8 cellular contexts compared by ENCODE assay signal in the genomic region with DNA sequence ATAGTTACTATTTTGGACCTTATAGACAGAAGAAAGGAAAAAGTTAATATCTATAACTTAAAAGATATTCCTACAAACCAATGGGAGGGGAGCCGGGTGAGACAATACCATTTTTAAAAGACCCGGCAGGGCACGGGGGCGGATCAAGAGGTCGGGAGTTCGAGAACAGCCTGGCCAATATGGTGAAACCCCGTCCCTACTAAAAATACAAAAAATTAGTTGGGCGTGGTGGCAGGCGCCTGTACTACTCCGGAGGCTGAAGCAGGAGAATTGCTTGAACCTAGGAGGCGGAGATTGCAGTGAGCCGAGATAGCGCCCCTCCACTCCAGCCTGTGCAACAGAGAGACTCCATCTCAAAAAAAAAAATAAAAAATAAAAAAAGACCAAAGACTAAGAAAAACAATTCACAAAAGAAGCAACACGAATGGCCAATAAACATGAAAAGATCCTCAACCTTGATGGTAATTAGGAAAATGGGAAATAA. TPM values are rescaled to one million over a fixed set of nuclear protein-coding genes. Genes with fewer than 3 reads are reported as not detected.
DNase-seq lines count a peak whose midpoint lies in the region; ATAC-seq and TF ChIP-seq lines count a peak whose summit lies in the region.

No MANE protein-coding gene starts in this region.

- H3K4me3 Mint-ChIP-seq in activated T-helper 1 cell treated with anti-CD3 and anti-CD28 coated beads, Interleukin-12 subunit alpha, Interleukin-12 subunit beta, Interleukin-2, Interleukin-4 antibody, amounts not matched to agents 30 ng/mL and 10 ng/mL and 1 ng/mL, durations not matched to agents 14 hours and 24 hours and 36 hours, result peak overlapping the region; percentile 99

- peaks cover 38% of the 10 kb centered on the region for H3K27me3 Mint-ChIP-seq in activated T-helper 1 cell treated with anti-CD3 and anti-CD28 coated beads, Interleukin-12 subunit alpha, Interleukin-12 subunit beta, Interleukin-2, Interleukin-4 antibody, amounts not matched to agents 30 ng/mL and 10 ng/mL and 1 ng/mL, durations not matched to agents 14 hours and 24 hours and 36 hours (ENCODE audit: insufficient read depth)

- peak overlapping the region; percentile 99 for H3K27ac Mint-ChIP-seq in activated T-helper 1 cell treated with anti-CD3 and anti-CD28 coated beads, Interleukin-12 subunit alpha, Interleukin-12 subunit beta, Interleukin-2, Interleukin-4 antibody, amounts not matched to agents 30 ng/mL and 10 ng/mL and 1 ng/mL, durations not matched to agents 14 hours and 24 hours and 36 hours

- 15% methylated on average over 14 of the region's 14 CpGs for WGBS in right lobe of liver (ENCODE audit: insufficient coverage, low coverage, low lambda C conversion rate, missing lambda C conversion rate)
- 43% methylated on average over 14 of the region's 14 CpGs for WGBS in thymus

- POLR2A ChIA-PET in AG04450 (lab: Yijun Ruan, JAX), result no interaction called here

- no peak for TF ChIP-seq POLR2A in right lobe of liver (IDR thresholded peaks at IDR 0.05)

- CTCF ChIA-PET in AG04450 (lab: Charles Lee), result interaction anchor here (1.2 to 1.4 kb wide), 2 partner anchors 73 to 85 kb away, joined by 4 read pairs; no protein-coding TSS in a partner anchor

- H3K36me3 Mint-ChIP-seq in activated T-helper 1 cell treated with anti-CD3 and anti-CD28 coated beads, Interleukin-12 subunit alpha, Interleukin-12 subunit beta, Interleukin-2, Interleukin-4 antibody, amounts not matched to agents 30 ng/mL and 10 ng/mL and 1 ng/mL, durations not matched to agents 14 hours and 24 hours and 36 hours (ENCODE audit: low read depth), result peaks cover 16% of the 10 kb centered on the region

- H3K4me1 Mint-ChIP-seq in activated T-helper 1 cell treated with anti-CD3 and anti-CD28 coated beads, Interleukin-12 subunit alpha, Interleukin-12 subunit beta, Interleukin-2, Interleukin-4 antibody, amounts not matched to agents 30 ng/mL and 10 ng/mL and 1 ng/mL, durations not matched to agents 14 hours and 24 hours and 36 hours (ENCODE audit: low read depth), result peaks cover 34% of the 10 kb centered on the region

- H3K4me3 ChIP-seq in AG04450 (ENCODE audit: low read depth, low read length), result peak overlapping the region; percentile 92
- peak overlapping the region; percentile 87 for H3K4me3 ChIP-seq in HUES6 (ENCODE audit: low read depth, low read length)
- H3K4me3 ChIP-seq in right lobe of liver, result peak overlapping the region; percentile 90 to 98 (median 95)
- peak overlapping the region; percentile 81 for H3K4me3 ChIP-seq in thymus (ENCODE audit: low read length)

- no peak for DNase-seq in AG04450 (ENCODE audit: low read depth, low spot score)
- DNase-seq in activated T-helper 1 cell treated with anti-CD3 and anti-CD28 coated beads, Interleukin-12 subunit alpha, Interleukin-12 subunit beta, Interleukin-2, Interleukin-4 antibody, amounts not matched to agents 30 ng/mL and 10 ng/mL and 1 ng/mL, durations not matched to agents 14 hours and 24 hours and 36 hours (ENCODE audit: low spot score), result no peak
- DNase-seq in right lobe of liver, result no peak
- no peak for DNase-seq in NCI-H524 treated with DMSO at 0.1 percent for 48 hours (lab: John Stamatoyannopoulos, UW)
- DNase-seq in NCI-H82 (lab: John Stamatoyannopoulos, UW), result no peak
- DNase-seq in stimulated activated naive CD4-positive, alpha-beta T cell (lab: John Stamatoyannopoulos, UW), result no peak

- TF ChIP-seq CTCF in AG04450 (IDR thresholded peaks at IDR 0.05; ENCODE audit: low read depth, low read length) (no peak), right lobe of liver (IDR thresholded peaks at IDR 0.05) (no peak)

- intact Hi-C loops in activated T-helper 1 cell treated with anti-CD3 and anti-CD28 coated beads, Interleukin-12 subunit alpha, Interleukin-12 subunit beta, Interleukin-2, Interleukin-4 antibody, amounts not matched to agents 30 ng/mL and 10 ng/mL and 1 ng/mL, durations not matched to agents 14 hours and 24 hours and 36 hours (cut with micrococcal nuclease), result loop anchor here (2.0 to 5.0 kb wide), 3 partner anchors 65 to 374 kb away; a partner anchor contains a TSS
- intact Hi-C loops in right lobe of liver (cut with DNase I), result no loop called here

- H3K9me3 ChIP-seq in AG04450 (ENCODE audit: control insufficient read depth, insufficient read depth, low read length) (peaks cover 3% of the 10 kb centered on the region; the same call in 1 of the 2 replicates), HUES6 (ENCODE audit: control insufficient read depth, insufficient read depth, low read depth, low read length) (peaks cover 12% of the 10 kb centered on the region; the same call in 1 of the 2 replicates), right lobe of liver (no peaks in the 10 kb centered on the region), thymus (ENCODE audit: control insufficient read depth) (no peaks in the 10 kb centered on the region)

- no peak for ATAC-seq in right lobe of liver

- H3K27ac ChIP-seq in AG04450 (ENCODE audit: low read depth, low read length), result no peak overlapping the region
- no peak overlapping the region for H3K27ac ChIP-seq in HUES6 (ENCODE audit: low read depth, low read length)
- H3K27ac ChIP-seq in right lobe of liver, result peak overlapping the region; percentile 73 to 91 (median 74)
- H3K27ac ChIP-seq in thymus (ENCODE audit: low read depth), result no peak overlapping the region

- H3K4me1 ChIP-seq in HUES6 (ENCODE audit: control insufficient read depth, insufficient read depth, low read length) (peaks cover 8% of the 10 kb centered on the region; the same call in 1 of the 2 replicates), right lobe of liver (peaks cover 0 to 27% (median under 1%) of the 10 kb centered on the region in 4 donors), thymus (ENCODE audit: control insufficient read depth, insufficient read depth, low read length) (peaks cover 3% of the 10 kb centered on the region)

- H3K27me3 ChIP-seq in AG04450 (ENCODE audit: control insufficient read depth, insufficient read depth, low read length), result peaks cover 14% of the 10 kb centered on the region
- peaks cover 26% of the 10 kb centered on the region; the same call in 1 of the 2 replicates for H3K27me3 ChIP-seq in HUES6 (ENCODE audit: control insufficient read depth, insufficient read depth, low read length)
- H3K27me3 ChIP-seq in right lobe of liver, result no peaks in the 10 kb centered on the region
- H3K27me3 ChIP-seq in thymus (ENCODE audit: control insufficient read depth, insufficient read depth), result peaks cover 13% of the 10 kb centered on the region

- no peak overlapping the region for H3K9ac ChIP-seq in HUES6 (ENCODE audit: low read length)

- H3K36me3 ChIP-seq in HUES6 (ENCODE audit: control insufficient read depth, insufficient read depth, low read length), result peaks cover 8% of the 10 kb centered on the region
- no peaks in the 10 kb centered on the region for H3K36me3 ChIP-seq in right lobe of liver
- H3K36me3 ChIP-seq in thymus (ENCODE audit: control insufficient read depth, insufficient read depth), result no peaks in the 10 kb centered on the region

- H3K9me3 Mint-ChIP-seq in activated T-helper 1 cell treated with anti-CD3 and anti-CD28 coated beads, Interleukin-12 subunit alpha, Interleukin-12 subunit beta, Interleukin-2, Interleukin-4 antibody, amounts not matched to agents 30 ng/mL and 10 ng/mL and 1 ng/mL, durations not matched to agents 14 hours and 24 hours and 36 hours, result no peaks in the 10 kb centered on the region

RNA-seq across cellular contexts. Expression of a gene that starts 1.2 kb away (rescaled TPM):
- polyA plus RNA-seq in AG04450 (2011; rRNA removed) (97.8 and 99.1 TPM in 2 replicates), thymus (62.0 TPM)
- 70.8 and 80.6 TPM in 2 replicates for polyA minus RNA-seq in AG04450 (2011; rRNA and poly(A)+ RNA removed)
- total RNA-seq in activated T-helper 1 cell treated with anti-CD3 and anti-CD28 coated beads, Interleukin-12 subunit alpha, Interleukin-12 subunit beta, Interleukin-2, Interleukin-4 antibody, amounts not matched to agents 30 ng/mL and 10 ng/mL and 1 ng/mL, durations not matched to agents 14 hours and 24 hours and 36 hours, result 125 and 126 TPM in 2 replicates
- total RNA-seq in right lobe of liver, result 10 to 100 TPM; 41.7 to 54.6 (median 48.3) TPM

Comparison
In these comparisons a context has a peak if more than half of its experiments do, and no peak if none do; other contexts are left out.
1. H3K27ac ChIP-seq: peak in right lobe of liver (3 of 3); none in AG04450 (single experiment), HUES6 (single experiment) and thymus (single experiment).
2. Peak in every context shown above with its lines, with median percentiles within 50 percentile points of each other: H3K4me3 ChIP-seq.